Comparison of ENCODE assay signal across 1 cellular context in genomic region chr2:112706170-112706664, GRCh38.
TF ChIP-seq lines count a peak whose summit lies in the region.

No MANE protein-coding gene starts in this region.

TF ChIP-seq in GM12878, 131 proteins besides CTCF, POLR2A, EP300 and RAD21 (continued from another document):
- TF ChIP-seq REST (IDR thresholded peaks at IDR 0.05; ENCODE audit: low read depth, low read length) (no peak), EZH2 (IDR thresholded peaks at IDR 0.05; ENCODE audit: borderline replicate concordance, control insufficient read depth, low read depth, low read length) (no peak), BCLAF1 (IDR thresholded peaks at IDR 0.05) (no peak)
